In the genomic region with DNA sequence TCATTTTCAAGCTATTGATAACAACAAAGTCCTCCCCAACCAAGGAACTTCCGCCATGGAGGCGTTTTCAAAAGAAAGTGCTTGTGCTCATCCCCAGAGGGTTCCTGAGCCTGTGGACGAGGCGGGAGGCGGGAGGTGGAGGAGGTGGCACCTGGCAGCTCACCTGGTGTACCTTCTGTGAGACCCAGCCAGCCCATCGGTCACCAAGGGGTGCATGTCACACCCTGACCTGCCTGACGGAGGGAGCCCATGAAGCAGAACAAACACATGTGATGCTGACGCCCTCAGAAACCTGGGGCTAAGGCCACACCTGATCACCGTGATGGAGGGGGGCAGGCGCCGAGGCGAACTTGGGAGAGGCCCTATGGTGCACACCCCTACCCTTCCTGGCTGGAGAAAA, we compare ENCODE assay signal across 20 cellular contexts.
"Had no signal": no experiment of that assay in that cellular context is flagged by ENCODE, and none has a peak within 500 bp of the region (broad histone marks: within the 10 kb centered on the region; RNA-seq: fewer than 3 reads in every experiment).

No MANE protein-coding gene starts in this region.

- H3K27me3 ChIP-seq: cardiac muscle cell, neutrophil had no signal

- H3K27me3 Mint-ChIP-seq: activated CD4-positive, alpha-beta T cell treated with anti-CD3 and anti-CD28 coated beads, Interleukin-2, amount 10 ng/mL, durations not matched to agents 24 days and 14 days; activated naive CD8-positive, alpha-beta T cell treated with anti-CD3 and anti-CD28 coated beads, Interleukin-2, amount 10 ng/mL, durations not matched to agents 7 days and 5 days; naive B cell; stimulated activated memory B cell treated with anti-CD40 and anti-IgM and Interleukin-4, amounts not matched to agents 10 μg/mL and 1 μg/mL and 100 μg/mL, for 72 hours had no signal

- H3K4me1 ChIP-seq: parathyroid adenoma had no signal

- H3K36me3 ChIP-seq: cardiac muscle cell, neutrophil had no signal

- H2AFZ ChIP-seq: parathyroid adenoma had no signal

- H3K4me1 Mint-ChIP-seq: activated CD4-positive, alpha-beta T cell treated with anti-CD3 and anti-CD28 coated beads, Interleukin-2, amount 10 ng/mL, durations not matched to agents 24 days and 14 days; activated naive CD8-positive, alpha-beta T cell treated with anti-CD3 and anti-CD28 coated beads, Interleukin-2, amount 10 ng/mL, durations not matched to agents 7 days and 5 days; naive B cell; stimulated activated memory B cell treated with anti-CD40 and anti-IgM and Interleukin-4, amounts not matched to agents 10 μg/mL and 1 μg/mL and 100 μg/mL, for 72 hours had no signal

- H3K4me3 ChIP-seq: cardiac muscle cell, mucosa of descending colon, smooth muscle cell had no signal

- H3K4me3 Mint-ChIP-seq: activated CD4-positive, alpha-beta T cell treated with anti-CD3 and anti-CD28 coated beads, Interleukin-2, amount 10 ng/mL, durations not matched to agents 24 days and 14 days; activated CD8-positive, alpha-beta T cell treated with anti-CD3 and anti-CD28 coated beads for 36 hours; activated naive CD8-positive, alpha-beta T cell treated with anti-CD3 and anti-CD28 coated beads, Interleukin-2, amount 10 ng/mL, durations not matched to agents 7 days and 5 days; stimulated activated memory B cell treated with anti-CD40 and anti-IgM and Interleukin-4, amounts not matched to agents 10 μg/mL and 1 μg/mL and 100 μg/mL, for 72 hours had no signal

- H3K9me3 ChIP-seq: mucosa of descending colon, neutrophil had no signal

- H3K27ac Mint-ChIP-seq: activated CD4-positive, alpha-beta T cell treated with anti-CD3 and anti-CD28 coated beads, Interleukin-2, amount 10 ng/mL, durations not matched to agents 24 days and 14 days; activated CD8-positive, alpha-beta T cell treated with anti-CD3 and anti-CD28 coated beads for 36 hours; activated naive CD8-positive, alpha-beta T cell treated with anti-CD3 and anti-CD28 coated beads, Interleukin-2, amount 10 ng/mL, durations not matched to agents 7 days and 5 days; activated T-helper 2 cell treated with anti-CD3 and anti-CD28 coated beads, Interferon-gamma antibody, Interleukin-2, Interleukin-4, amounts not matched to agents 10 μg/mL and 5 μg/mL and 100 μg/mL, durations not matched to agents 14 hours and 24 hours and 36 hours; naive B cell; stimulated activated memory B cell treated with anti-CD40 and anti-IgM and Interleukin-4, amounts not matched to agents 10 μg/mL and 1 μg/mL and 100 μg/mL, for 72 hours had no signal

- H3K9ac ChIP-seq: parathyroid adenoma had no signal

- ATAC-seq: activated CD8-positive, alpha-beta T cell treated with anti-CD3 and anti-CD28 coated beads for 36 hours; mucosa of descending colon; sciatic nerve; stimulated activated memory B cell treated with anti-CD40 and anti-IgM and Interleukin-4, amounts not matched to agents 10 μg/mL and 1 μg/mL and 100 μg/mL, for 72 hours had no signal

- H3K79me2 ChIP-seq: parathyroid adenoma had no signal

- H3K36me3 Mint-ChIP-seq: activated naive CD8-positive, alpha-beta T cell treated with anti-CD3 and anti-CD28 coated beads, Interleukin-2, amount 10 ng/mL, durations not matched to agents 7 days and 5 days; naive B cell; stimulated activated memory B cell treated with anti-CD40 and anti-IgM and Interleukin-4, amounts not matched to agents 10 μg/mL and 1 μg/mL and 100 μg/mL, for 72 hours had no signal

- H3K4me2 ChIP-seq: smooth muscle cell had no signal

- DNase-seq: activated CD4-positive, alpha-beta T cell treated with anti-CD3 and anti-CD28 coated beads, Interleukin-2, amount 10 ng/mL, durations not matched to agents 24 days and 14 days; activated CD8-positive, alpha-beta T cell treated with anti-CD3 and anti-CD28 coated beads for 36 hours; activated naive CD4-positive, alpha-beta T cell treated with Interleukin-2 at 50 U/mL for 16 hours; activated naive CD8-positive, alpha-beta T cell treated with anti-CD3 and anti-CD28 coated beads, Interleukin-2, amount 10 ng/mL, durations not matched to agents 7 days and 5 days; activated T-cell treated with anti-CD3 and anti-CD28 coated beads, Interleukin-2, amount 50 U/mL, for 1 hour; amygdala; dermis blood vessel endothelial cell; effector memory CD4-positive, alpha-beta T cell; mesenchymal stem cell; naive B cell; stimulated activated CD4-positive, alpha-beta T cell treated with anti-CD3 and anti-CD28 coated beads, Interleukin-4, amount 100 ng/mL, for 24 hours; T1000 had no signal

- H3K27ac ChIP-seq: cardiac muscle cell, neutrophil, parathyroid adenoma had no signal

- H3K9me3 Mint-ChIP-seq: activated CD4-positive, alpha-beta T cell treated with anti-CD3 and anti-CD28 coated beads, Interleukin-2, amount 10 ng/mL, durations not matched to agents 24 days and 14 days; activated CD8-positive, alpha-beta T cell treated with anti-CD3 and anti-CD28 coated beads for 36 hours; activated naive CD8-positive, alpha-beta T cell treated with anti-CD3 and anti-CD28 coated beads, Interleukin-2, amount 10 ng/mL, durations not matched to agents 7 days and 5 days; activated T-helper 2 cell treated with anti-CD3 and anti-CD28 coated beads, Interferon-gamma antibody, Interleukin-2, Interleukin-4, amounts not matched to agents 10 μg/mL and 5 μg/mL and 100 μg/mL, durations not matched to agents 14 hours and 24 hours and 36 hours; stimulated activated memory B cell treated with anti-CD40 and anti-IgM and Interleukin-4, amounts not matched to agents 10 μg/mL and 1 μg/mL and 100 μg/mL, for 72 hours had no signal
